ENCODE assay signal across 9 cellular contexts in the genomic region with DNA sequence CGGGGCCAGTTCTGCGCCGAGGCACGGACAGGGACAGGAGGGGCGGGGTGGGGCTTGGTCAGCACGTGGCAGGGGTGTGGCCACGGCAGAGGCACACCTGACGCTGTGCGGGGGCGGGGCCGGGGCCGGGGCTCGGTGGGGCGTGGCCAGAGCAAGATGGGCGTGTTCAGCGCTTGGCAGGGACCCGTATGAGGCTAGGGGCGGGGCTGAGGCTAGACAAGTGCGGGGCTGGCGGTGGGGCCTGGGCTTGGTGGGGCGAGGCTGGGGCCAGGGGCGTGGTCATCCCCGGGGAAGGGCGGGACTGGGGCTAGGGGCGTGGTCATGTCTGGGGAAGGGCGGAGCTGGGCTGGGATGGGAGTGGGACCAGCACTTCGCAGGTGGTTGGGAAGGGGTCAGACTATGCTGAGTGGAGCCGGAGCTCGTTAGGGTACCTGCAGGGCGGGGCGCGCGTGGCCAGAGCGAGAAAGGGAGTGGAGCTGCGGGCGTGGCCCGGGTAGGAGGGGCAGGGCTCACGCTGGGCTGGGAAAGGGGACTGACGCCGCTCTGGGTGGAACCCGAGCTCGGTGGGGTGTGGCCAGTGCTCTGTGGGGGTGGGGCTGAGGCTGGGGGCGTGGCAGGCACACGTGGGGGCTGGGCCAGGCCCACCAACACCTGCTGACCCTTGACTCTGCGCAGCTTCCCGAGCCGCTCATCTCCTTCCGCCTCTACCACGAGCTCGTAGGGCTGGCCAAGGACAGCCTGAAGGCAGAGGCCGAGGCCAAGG. TPM values are rescaled to one million over a fixed set of nuclear protein-coding genes. Genes with fewer than 3 reads are reported as not detected.
DNase-seq lines count a peak whose midpoint lies in the region; ATAC-seq and TF ChIP-seq lines count a peak whose summit lies in the region.
"Had no signal": no experiment of that assay in that cellular context is flagged by ENCODE, and none has a peak within 500 bp of the region (broad histone marks: within the 10 kb centered on the region; RNA-seq: fewer than 3 reads in every experiment).

No MANE protein-coding gene starts in this region.

- H3K27ac Mint-ChIP-seq in endodermal cell, result peak overlapping the region; percentile 91

- peaks cover 11% of the 10 kb centered on the region for H3K36me3 Mint-ChIP-seq in endodermal cell (ENCODE audit: low read depth)

- 55 to 65% methylated on average over 19 to 51 of the region's 51 CpGs for WGBS in endodermal cell (ENCODE audit: insufficient coverage in 1 of 2, insufficient read length in 1 of 2), 2 experiments
- WGBS in neuronal stem cell (ENCODE audit: extremely low coverage in 2 of 2, insufficient read length in 2 of 2, insufficient replicate concordance in 1 of 2), 2 donors, result no CpG with 5 or more reads among the region's 51 CpGs

- H3K36me3 ChIP-seq in endodermal cell (ENCODE audit: control insufficient read depth, insufficient read depth, low read length) (peaks cover 2% of the 10 kb centered on the region), neuronal stem cell (replicated peaks in 1 of 2; ENCODE audit: control insufficient read depth in 2 of 2, insufficient read depth in 2 of 2, low read length in 2 of 2) (peaks cover 11 to 67% of the 10 kb centered on the region in 2 donors)

- peak overlapping the region; percentile 68 for H3K4me3 Mint-ChIP-seq in endodermal cell

- H3K27me3 ChIP-seq in endodermal cell (ENCODE audit: control insufficient read depth, insufficient read depth, low read length, poor library complexity, severe bottlenecking) (no peaks in the 10 kb centered on the region), neuronal stem cell (ENCODE audit: control insufficient read depth in 3 of 3, insufficient read depth in 3 of 3, low read depth in 1 of 3, low read length in 3 of 3) (no peaks in the 10 kb centered on the region)

- H3K27ac ChIP-seq in endodermal cell (ENCODE audit: low read depth, low read length) (no peak overlapping the region), neuronal stem cell (replicated peaks; ENCODE audit: low read length) (no peak overlapping the region)
- H3K27ac ChIP-seq: SJSA1 had no signal

- H4K8ac ChIP-seq in neuronal stem cell (ENCODE audit: low read depth, low read length), result no peak overlapping the region

- H3K4ac ChIP-seq in neuronal stem cell (ENCODE audit: low read length), result no peak overlapping the region

- H3K4me3 ChIP-seq in endodermal cell (ENCODE audit: low read length), result no peak overlapping the region
- peak overlapping the region in 1 of 2 donors; percentile 24 for H3K4me3 ChIP-seq in neuronal stem cell (ENCODE audit: low read length in 2 of 2)
- H3K4me3 ChIP-seq: SJSA1 had no signal

- H2BK5ac ChIP-seq in neuronal stem cell (ENCODE audit: low read length), result no peak overlapping the region

- H3K9ac ChIP-seq in endodermal cell (ENCODE audit: extremely low read depth, low read length, poor library complexity, severe bottlenecking) (no peak overlapping the region), neuronal stem cell (ENCODE audit: low read depth, low read length, poor library complexity) (peak overlapping the region; percentile 4)

- no peak overlapping the region for H2BK120ac ChIP-seq in neuronal stem cell (ENCODE audit: low read depth, low read length)

- peak overlapping the region; percentile 98 for H3K23ac ChIP-seq in neuronal stem cell (ENCODE audit: low read depth, low read length, poor library complexity)

- H2AFZ ChIP-seq in neuronal stem cell (ENCODE audit: low read length), result no peak overlapping the region

- no peak overlapping the region for H3K14ac ChIP-seq in neuronal stem cell (ENCODE audit: low read length)

- peak overlapping the region; percentile 75 for H2AK5ac ChIP-seq in neuronal stem cell (ENCODE audit: low read depth, low read length)

- H3K18ac ChIP-seq in neuronal stem cell (ENCODE audit: low read length), result peak overlapping the region; percentile 93

- H3K9me3 ChIP-seq in endodermal cell (ENCODE audit: control insufficient read depth, low read length) (no peaks in the 10 kb centered on the region), neuronal stem cell (replicated peaks in 1 of 2; ENCODE audit: control insufficient read depth in 2 of 2, insufficient read depth in 1 of 2, low read depth in 1 of 2, low read length in 2 of 2) (no peaks in the 10 kb centered on the region)

- no peak for ATAC-seq in HG03095 (IDR thresholded peaks at IDR 0.05; ENCODE audit: unreplicated experiment)

- peaks cover 1% of the 10 kb centered on the region for H3K4me1 Mint-ChIP-seq in endodermal cell

- no peaks in the 10 kb centered on the region for H3K4me1 ChIP-seq in endodermal cell (ENCODE audit: control insufficient read depth, insufficient read depth, low read length)
- peaks cover 0 to 2% of the 10 kb centered on the region in 2 donors for H3K4me1 ChIP-seq in neuronal stem cell (ENCODE audit: control insufficient read depth in 2 of 2, insufficient read depth in 1 of 2, low read depth in 1 of 2, low read length in 2 of 2)

- H3K9me3 Mint-ChIP-seq in endodermal cell, result no peaks in the 10 kb centered on the region

- peaks cover 6% of the 10 kb centered on the region for H3K79me1 ChIP-seq in neuronal stem cell (ENCODE audit: low read depth, low read length)

- H3K27me3 Mint-ChIP-seq in endodermal cell (ENCODE audit: insufficient read depth), result no peaks in the 10 kb centered on the region

- TF ChIP-seq CTCF in endodermal cell (conservative IDR thresholded peaks at IDR 0.05), result no peak

- H2BK12ac ChIP-seq in neuronal stem cell (ENCODE audit: low read length), result no peak overlapping the region

- H2BK15ac ChIP-seq in neuronal stem cell (ENCODE audit: low read length), result no peak overlapping the region

- peak overlapping the region; percentile 52 for H3K4me2 ChIP-seq in neuronal stem cell (ENCODE audit: insufficient read depth, low read length, poor library complexity, severe bottlenecking)

- DNase-seq in GM19238 (ENCODE audit: insufficient read length, low spot score), result peak; percentile 50
- peak; percentile 87 for DNase-seq in NCI-H345 treated with DMSO at 0.1 percent for 48 hours (lab: John Stamatoyannopoulos, UW; ENCODE audit: unreplicated experiment)
- peak; percentile 69 to 70 for DNase-seq in activated CD4-positive, alpha-beta T cell treated with anti-CD3 and anti-CD28 coated beads, Interleukin-2, amount 50 U/mL, for 4 hours
- peak; percentile 100 for DNase-seq in endodermal cell
- DNase-seq in neuronal stem cell (ENCODE audit: low spot score), result peak; percentile 69
- DNase-seq in SKM-1 treated with dmso at 0.1 percent for 144 hours (lab: John Stamatoyannopoulos, UW; ENCODE audit: unreplicated experiment), result no peak
- DNase-seq in DMS114 treated with DMSO at 0.1 percent for 48 hours (lab: John Stamatoyannopoulos, UW; ENCODE audit: unreplicated experiment), result no peak

- H4K91ac ChIP-seq in neuronal stem cell (ENCODE audit: low read depth, low read length, poor library complexity), result no peak overlapping the region

RNA-seq across cellular contexts. Expression of a gene that starts 12.8 kb away (rescaled TPM):
- total RNA-seq in endodermal cell, result 100 to 1,000 TPM; 225 to 254 TPM
- polyA plus RNA-seq in endodermal cell (2013, experiment 1 of 2), result 192 TPM
- polyA plus RNA-seq in endodermal cell (2013, experiment 2 of 2), result 174 TPM
- 201 TPM for polyA plus RNA-seq in neuronal stem cell (2013, experiment 1 of 2)
- 197 TPM for polyA plus RNA-seq in neuronal stem cell (2013, experiment 2 of 2)

RNA-seq across cellular contexts. Expression of a gene that starts 15.4 kb away (rescaled TPM):
- total RNA-seq in endodermal cell, result 10 to 100 TPM; 14.8 to 17.1 TPM
- 5.9 TPM for polyA plus RNA-seq in endodermal cell (2013, experiment 1 of 2)
- 4.8 TPM for polyA plus RNA-seq in endodermal cell (2013, experiment 2 of 2)
- polyA plus RNA-seq in neuronal stem cell (2013, experiment 1 of 2), result 6.9 TPM
- 7.4 TPM for polyA plus RNA-seq in neuronal stem cell (2013, experiment 2 of 2)

RNA-seq across cellular contexts. Expression of a gene that starts 21.4 kb away (rescaled TPM):
- 100 to 1,000 TPM; 331 to 449 TPM for total RNA-seq in endodermal cell
- polyA plus RNA-seq in endodermal cell (2013, experiment 1 of 2), result 418 TPM
- 416 TPM for polyA plus RNA-seq in endodermal cell (2013, experiment 2 of 2)
- polyA plus RNA-seq in neuronal stem cell (2013, experiment 1 of 2), result 755 TPM
- 706 TPM for polyA plus RNA-seq in neuronal stem cell (2013, experiment 2 of 2)

RNA-seq across cellular contexts. Expression of a gene that starts 42.4 kb away (rescaled TPM):
- total RNA-seq in endodermal cell, result 10 to 100 TPM; 67.2 to 68.7 TPM
- 16.2 TPM for polyA plus RNA-seq in endodermal cell (2013, experiment 1 of 2)
- 16.2 TPM for polyA plus RNA-seq in endodermal cell (2013, experiment 2 of 2)
- polyA plus RNA-seq in neuronal stem cell (2013, experiment 1 of 2), result 9.4 TPM
- polyA plus RNA-seq in neuronal stem cell (2013, experiment 2 of 2), result 8.0 TPM

RNA-seq across cellular contexts. Expression of a gene that starts 55.9 kb away (rescaled TPM):
- total RNA-seq in endodermal cell, result 100 to 1,000 TPM; 426 to 469 TPM
- polyA plus RNA-seq in endodermal cell (2013, experiment 1 of 2), result 225 TPM
- polyA plus RNA-seq in endodermal cell (2013, experiment 2 of 2), result 200 TPM
- 235 TPM for polyA plus RNA-seq in neuronal stem cell (2013, experiment 1 of 2)
- polyA plus RNA-seq in neuronal stem cell (2013, experiment 2 of 2), result 243 TPM

Comparison
In these comparisons a context has a peak if more than half of its experiments do, and no peak if none do; other contexts are left out.
1. DNase-seq: peak in GM19238 (single experiment), NCI-H345 treated with DMSO at 0.1 percent for 48 hours (single experiment), activated CD4-positive, alpha-beta T cell treated with anti-CD3 and anti-CD28 coated beads, Interleukin-2, amount 50 U/mL, for 4 hours (2 of 2), endodermal cell (single experiment) and neuronal stem cell (single experiment); none in SKM-1 treated with dmso at 0.1 percent for 144 hours (single experiment) and DMS114 treated with DMSO at 0.1 percent for 48 hours (single experiment).